In the genomic region with DNA sequence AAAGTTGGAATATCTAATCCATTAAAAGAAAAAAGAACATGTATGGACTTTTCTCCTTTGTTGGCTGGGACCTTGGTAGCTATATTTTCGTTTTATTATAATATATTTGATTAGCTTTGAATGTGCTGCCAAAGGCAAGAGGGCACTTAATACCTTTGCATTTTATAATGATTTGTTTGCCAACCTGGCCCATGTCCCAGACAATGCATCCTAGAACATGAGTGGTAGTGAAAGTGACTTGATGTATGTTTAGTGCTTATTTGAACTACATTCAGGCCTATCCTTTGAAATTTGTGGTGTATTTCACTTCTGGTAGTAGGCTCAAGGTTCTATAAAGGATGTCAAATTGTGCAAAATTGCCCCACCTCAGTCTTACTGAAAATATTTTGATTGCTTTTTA, we compare ENCODE assay signal across 13 cellular contexts. TPM values are rescaled to one million over a fixed set of nuclear protein-coding genes. Genes with fewer than 3 reads are reported as not detected.
DNase-seq lines count a peak whose midpoint lies in the region; ATAC-seq and TF ChIP-seq lines count a peak whose summit lies in the region.
"Had no signal": no experiment of that assay in that cellular context is flagged by ENCODE, and none has a peak within 500 bp of the region (broad histone marks: within the 10 kb centered on the region; RNA-seq: fewer than 3 reads in every experiment).

No MANE protein-coding gene starts in this region.

- H3K27me3 Mint-ChIP-seq in nephron progenitor cell (ENCODE audit: low read depth, poor library complexity): no peaks in the 10 kb centered on the region
- H3K27me3 Mint-ChIP-seq in activated naive CD8-positive, alpha-beta T cell treated with anti-CD3 and anti-CD28 coated beads for 36 hours: no peaks in the 10 kb centered on the region

- H3K4me3 ChIP-seq in HUES64 (ENCODE audit: low read length): no peak overlapping the region

- H3K27ac ChIP-seq in HUES64 (ENCODE audit: low read depth, low read length): peak overlapping the region; percentile 82; the same call in 1 of the 2 replicates

- H3K4me3 Mint-ChIP-seq in nephron progenitor cell: no peak overlapping the region
- H3K4me3 Mint-ChIP-seq in activated naive CD8-positive, alpha-beta T cell treated with anti-CD3 and anti-CD28 coated beads for 36 hours: no peak overlapping the region
- H3K4me3 Mint-ChIP-seq: activated B cell treated with CpG ODN at 0.5 μM for 24 hours, neural crest cell, T-cell had no signal

- 60% methylated on average over 1 of the region's 1 CpG for WGBS in HUES64

- no peaks in the 10 kb centered on the region for H3K9me3 ChIP-seq in HUES64 (ENCODE audit: insufficient read depth, low read depth, low read length)

- no peaks in the 10 kb centered on the region for H3K36me3 ChIP-seq in HUES64 (ENCODE audit: insufficient read depth, low read length)

- H3K27me3 ChIP-seq in HUES64 (ENCODE audit: insufficient read depth, low read length): no peaks in the 10 kb centered on the region; the same call in 1 of the 2 replicates

- peaks cover 76% of the 10 kb centered on the region for H3K4me1 Mint-ChIP-seq in nephron progenitor cell
- peaks cover 13% of the 10 kb centered on the region for H3K4me1 Mint-ChIP-seq in activated naive CD8-positive, alpha-beta T cell treated with anti-CD3 and anti-CD28 coated beads for 36 hours
- H3K4me1 Mint-ChIP-seq: activated B cell treated with CpG ODN at 0.5 μM for 24 hours had no signal

- H3K4me1 ChIP-seq in HUES64 (ENCODE audit: insufficient read depth, low read length): peaks cover 77% of the 10 kb centered on the region

- H3K9ac ChIP-seq in HUES64 (ENCODE audit: low read depth, low read length): no peak overlapping the region

- H3K27ac Mint-ChIP-seq in nephron progenitor cell: peak overlapping the region; percentile 41
- no peak overlapping the region for H3K27ac Mint-ChIP-seq in activated naive CD8-positive, alpha-beta T cell treated with anti-CD3 and anti-CD28 coated beads for 36 hours
- H3K27ac Mint-ChIP-seq: activated B cell treated with CpG ODN at 0.5 μM for 24 hours, T-cell had no signal

- DNase-seq in NCI-H1930 (lab: John Stamatoyannopoulos, UW): peak; percentile 16 to 36
- peak; percentile 89 for DNase-seq in NCI-H69 (lab: John Stamatoyannopoulos, UW)
- DNase-seq in nephron progenitor cell: no peak
- DNase-seq in inferior parietal cortex (ENCODE audit: extremely low spot score): no peak
- no peak for DNase-seq in activated naive CD8-positive, alpha-beta T cell treated with anti-CD3 and anti-CD28 coated beads for 36 hours
- DNase-seq: activated B cell treated with CpG ODN at 0.5 μM for 24 hours, Calu3, Kasumi-1, mammary epithelial cell, T-cell had no signal

- H3K36me3 Mint-ChIP-seq in nephron progenitor cell (ENCODE audit: low read depth): peaks cover 20% of the 10 kb centered on the region
- no peaks in the 10 kb centered on the region for H3K36me3 Mint-ChIP-seq in activated naive CD8-positive, alpha-beta T cell treated with anti-CD3 and anti-CD28 coated beads for 36 hours
- H3K36me3 Mint-ChIP-seq: T-cell had no signal

- ATAC-seq in GM21717 (IDR thresholded peaks at IDR 0.05; ENCODE audit: unreplicated experiment): no peak
- ATAC-seq: T-cell had no signal

- H3K9me3 Mint-ChIP-seq in nephron progenitor cell: peaks cover 10% of the 10 kb centered on the region
- no peaks in the 10 kb centered on the region for H3K9me3 Mint-ChIP-seq in activated naive CD8-positive, alpha-beta T cell treated with anti-CD3 and anti-CD28 coated beads for 36 hours
- H3K9me3 Mint-ChIP-seq: activated B cell treated with CpG ODN at 0.5 μM for 24 hours, neural crest cell, T-cell had no signal

- TF ChIP-seq CTCF in nephron progenitor cell (IDR thresholded peaks at IDR 0.05): no peak

RNA-seq across cellular contexts. Expression of gene CACHD1, which starts 25.9 kb away (rescaled TPM):
- 49.3 TPM for polyA plus RNA-seq in HUES64 (2013, experiment 1 of 2)
- polyA plus RNA-seq in HUES64 (2013, experiment 2 of 2): 43.1 TPM
- 1 to 10 TPM; 3.3 to 3.4 TPM for total RNA-seq in activated naive CD8-positive, alpha-beta T cell treated with anti-CD3 and anti-CD28 coated beads for 36 hours

Comparison
In these comparisons a context has a peak if more than half of its experiments do, and no peak if none do; other contexts are left out.
1. DNase-seq: peak in NCI-H1930 (2 of 2) and NCI-H69 (single experiment); none in nephron progenitor cell (single experiment), inferior parietal cortex (single experiment) and activated naive CD8-positive, alpha-beta T cell treated with anti-CD3 and anti-CD28 coated beads for 36 hours (single experiment).